18 cellular contexts compared by ENCODE assay signal in the genomic region with DNA sequence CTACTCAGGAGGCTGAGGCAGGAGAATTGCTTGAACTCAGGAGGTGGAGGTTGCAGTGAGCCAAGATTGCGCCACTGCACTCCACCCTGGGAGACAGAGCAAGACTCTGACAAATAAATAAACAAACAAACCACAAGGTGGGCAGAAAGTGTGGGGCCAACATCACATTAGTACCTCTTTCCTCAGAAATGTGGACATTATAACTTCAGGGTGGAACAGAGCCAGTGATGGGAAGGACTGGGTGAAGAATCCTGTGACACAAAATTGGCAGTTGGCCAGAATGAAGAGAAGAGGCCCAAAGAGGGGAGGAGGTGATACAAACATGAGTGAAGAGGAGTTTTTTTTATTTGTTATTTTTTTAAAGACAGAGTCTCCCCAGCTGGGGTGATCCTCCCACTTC. TPM values are rescaled to one million over a fixed set of nuclear protein-coding genes. Genes with fewer than 3 reads are reported as not detected.
DNase-seq lines count a peak whose midpoint lies in the region; ATAC-seq lines count a peak whose summit lies in the region.
"Had no signal": no experiment of that assay in that cellular context is flagged by ENCODE, and none has a peak within 500 bp of the region (broad histone marks: within the 10 kb centered on the region; RNA-seq: fewer than 3 reads in every experiment).

No MANE protein-coding gene starts in this region.

- H3K4me3 Mint-ChIP-seq in activated T-helper 1 cell treated with anti-CD3 and anti-CD28 coated beads, Interleukin-12 subunit alpha, Interleukin-12 subunit beta, Interleukin-2, Interleukin-4 antibody, amounts not matched to agents 30 ng/mL and 10 ng/mL and 1 ng/mL, durations not matched to agents 14 hours and 24 hours and 36 hours = no peak overlapping the region
- H3K4me3 Mint-ChIP-seq: GM23338; T-helper 1 cell treated with Interleukin-12 subunit alpha and Interleukin-12 subunit beta and Interleukin-4 antibody, amounts not matched to agents 30 μg/mL and 1 μg/mL, for 36 hours had no signal

- H4K8ac ChIP-seq in trophoblast cell (ENCODE audit: low read depth, low read length) = no peak overlapping the region

- H3K36me3 ChIP-seq in trophoblast cell (ENCODE audit: control insufficient read depth in 1 of 2, insufficient read depth in 2 of 2, low read length in 2 of 2) = peaks cover 16 to 31% of the 10 kb centered on the region in 2 experiments

- no peak overlapping the region for H3K23ac ChIP-seq in trophoblast cell (ENCODE audit: low read length)

- H3K4me3 ChIP-seq in right cardiac atrium (ENCODE audit: low read length) (no peak overlapping the region), trophoblast cell (ENCODE audit: low read depth, low read length) (no peak overlapping the region)
- H3K4me3 ChIP-seq: GM23338, skin epidermis had no signal

- H3K27ac ChIP-seq in right cardiac atrium (ENCODE audit: low read length) (no peak overlapping the region), trophoblast cell (ENCODE audit: low read depth, low read length) (no peak overlapping the region)
- H3K27ac ChIP-seq: C4-2B, skin epidermis had no signal

- H3K79me2 ChIP-seq in trophoblast cell (ENCODE audit: control insufficient read depth, insufficient read depth, low read length, poor library complexity) = peaks cover 2% of the 10 kb centered on the region

- H3K9ac ChIP-seq in trophoblast cell (ENCODE audit: low read length) = no peak overlapping the region

- peak overlapping the region; percentile 62 for H3K4ac ChIP-seq in trophoblast cell (ENCODE audit: low read depth, low read length)

- H4K12ac ChIP-seq in trophoblast cell (ENCODE audit: low read depth, low read length) = no peak overlapping the region

- H3K27ac Mint-ChIP-seq in activated T-helper 1 cell treated with anti-CD3 and anti-CD28 coated beads, Interleukin-12 subunit alpha, Interleukin-12 subunit beta, Interleukin-2, Interleukin-4 antibody, amounts not matched to agents 30 ng/mL and 10 ng/mL and 1 ng/mL, durations not matched to agents 14 hours and 24 hours and 36 hours = peak overlapping the region; percentile 70
- H3K27ac Mint-ChIP-seq: GM23338; T-helper 1 cell treated with Interleukin-12 subunit alpha and Interleukin-12 subunit beta and Interleukin-4 antibody, amounts not matched to agents 30 μg/mL and 1 μg/mL, for 36 hours had no signal

- H3K14ac ChIP-seq in trophoblast cell (ENCODE audit: low read length) = no peak overlapping the region

- no peaks in the 10 kb centered on the region for H3K27me3 Mint-ChIP-seq in activated T-helper 1 cell treated with anti-CD3 and anti-CD28 coated beads, Interleukin-12 subunit alpha, Interleukin-12 subunit beta, Interleukin-2, Interleukin-4 antibody, amounts not matched to agents 30 ng/mL and 10 ng/mL and 1 ng/mL, durations not matched to agents 14 hours and 24 hours and 36 hours (ENCODE audit: insufficient read depth)

- H2BK120ac ChIP-seq in trophoblast cell (ENCODE audit: insufficient read depth, low read length, poor library complexity) = no peak overlapping the region

- H3K4me2 ChIP-seq in trophoblast cell (ENCODE audit: low read length) = no peak overlapping the region
- H3K4me2 ChIP-seq: GM23338 had no signal

- 98% methylated on average over 1 of the region's 1 CpG for WGBS in right cardiac atrium
- no CpG with 5 or more reads among the region's 1 CpG for WGBS in trophoblast cell (ENCODE audit: extremely low coverage, insufficient coverage, insufficient read length)

- no peak overlapping the region for H4K91ac ChIP-seq in trophoblast cell (ENCODE audit: low read depth, low read length)

- peak; percentile 38 for ATAC-seq in Right ventricle myocardium superior (ENCODE audit: poor library complexity)
- no peak for ATAC-seq in right cardiac atrium
- ATAC-seq: GM23338 had no signal

- H3K36me3 Mint-ChIP-seq in activated T-helper 1 cell treated with anti-CD3 and anti-CD28 coated beads, Interleukin-12 subunit alpha, Interleukin-12 subunit beta, Interleukin-2, Interleukin-4 antibody, amounts not matched to agents 30 ng/mL and 10 ng/mL and 1 ng/mL, durations not matched to agents 14 hours and 24 hours and 36 hours (ENCODE audit: low read depth) = peaks cover 46% of the 10 kb centered on the region

- H3K4me1 ChIP-seq in right cardiac atrium (ENCODE audit: control insufficient read depth, insufficient read depth, low read length) (peaks cover 4% of the 10 kb centered on the region), trophoblast cell (ENCODE audit: control insufficient read depth in 1 of 2, insufficient read depth in 2 of 2, low read length in 2 of 2) (no peaks in the 10 kb centered on the region)

- no peak overlapping the region for H2AK5ac ChIP-seq in trophoblast cell (ENCODE audit: low read length)

- H2AFZ ChIP-seq in trophoblast cell (ENCODE audit: insufficient read depth, low read length, poor library complexity) = no peak overlapping the region
- H2AFZ ChIP-seq: GM23338 had no signal

- no peak for DNase-seq in Right ventricle myocardium superior
- DNase-seq in right cardiac atrium = no peak
- peak; percentile 11 for DNase-seq in HT-29 (ENCODE audit: low spot score)
- DNase-seq in activated T-helper 1 cell treated with anti-CD3 and anti-CD28 coated beads, Interleukin-12 subunit alpha, Interleukin-12 subunit beta, Interleukin-2, Interleukin-4 antibody, amounts not matched to agents 30 ng/mL and 10 ng/mL and 1 ng/mL, durations not matched to agents 14 hours and 24 hours and 36 hours (ENCODE audit: low spot score) = no peak
- DNase-seq in trophoblast cell = no peak
- no peak for DNase-seq in T1000 (lab: John Stamatoyannopoulos, UW)
- DNase-seq in activated naive CD4-positive, alpha-beta T cell (lab: John Stamatoyannopoulos, UW) = no peak
- no peak for DNase-seq in stimulated activated CD4-positive, alpha-beta T cell treated with anti-CD3 and anti-CD28 coated beads, Interleukin-1b, Interleukin-23, amount 100 ng/mL, for 48 hours
- DNase-seq: activated T-cell treated with anti-CD3 and anti-CD28 coated beads, Interleukin-2, amount 50 U/mL, for 1 hour; amniotic stem cell; cortex of kidney; KG1; NCI-H2081; nucleus accumbens had no signal

- no peak overlapping the region for H3K18ac ChIP-seq in trophoblast cell (ENCODE audit: low read length)

- H3K9me3 ChIP-seq in right cardiac atrium (ENCODE audit: control insufficient read depth, low read length) = no peaks in the 10 kb centered on the region
- no peaks in the 10 kb centered on the region for H3K9me3 ChIP-seq in trophoblast cell (ENCODE audit: insufficient read depth, low read depth, low read length)

- H3K27me3 ChIP-seq in right cardiac atrium (ENCODE audit: control insufficient read depth, insufficient read depth) = no peaks in the 10 kb centered on the region
- H3K27me3 ChIP-seq in trophoblast cell (ENCODE audit: insufficient read depth, low read length) = no peaks in the 10 kb centered on the region

- intact Hi-C loops in Right ventricle myocardium superior (cut with DNase I) (no loop called here), right cardiac atrium (cut with DNase I) (no loop called here)
- intact Hi-C loops in activated T-helper 1 cell treated with anti-CD3 and anti-CD28 coated beads, Interleukin-12 subunit alpha, Interleukin-12 subunit beta, Interleukin-2, Interleukin-4 antibody, amounts not matched to agents 30 ng/mL and 10 ng/mL and 1 ng/mL, durations not matched to agents 14 hours and 24 hours and 36 hours (cut with micrococcal nuclease) = no loop called here

- H3K9me3 Mint-ChIP-seq in activated T-helper 1 cell treated with anti-CD3 and anti-CD28 coated beads, Interleukin-12 subunit alpha, Interleukin-12 subunit beta, Interleukin-2, Interleukin-4 antibody, amounts not matched to agents 30 ng/mL and 10 ng/mL and 1 ng/mL, durations not matched to agents 14 hours and 24 hours and 36 hours = no peaks in the 10 kb centered on the region
- H3K9me3 Mint-ChIP-seq: GM23338; T-helper 1 cell treated with Interleukin-12 subunit alpha and Interleukin-12 subunit beta and Interleukin-4 antibody, amounts not matched to agents 30 μg/mL and 1 μg/mL, for 36 hours had no signal

- H2BK5ac ChIP-seq in trophoblast cell (ENCODE audit: low read depth, low read length, poor library complexity) = no peak overlapping the region

- H2BK12ac ChIP-seq in trophoblast cell (ENCODE audit: low read length) = no peak overlapping the region

- H3K79me1 ChIP-seq in trophoblast cell (ENCODE audit: low read length) = no peaks in the 10 kb centered on the region

- H3K4me1 Mint-ChIP-seq in activated T-helper 1 cell treated with anti-CD3 and anti-CD28 coated beads, Interleukin-12 subunit alpha, Interleukin-12 subunit beta, Interleukin-2, Interleukin-4 antibody, amounts not matched to agents 30 ng/mL and 10 ng/mL and 1 ng/mL, durations not matched to agents 14 hours and 24 hours and 36 hours (ENCODE audit: low read depth) = peaks cover 35% of the 10 kb centered on the region
- H3K4me1 Mint-ChIP-seq: GM23338 had no signal

RNA-seq across cellular contexts. Expression of a gene that starts 50.6 kb away (rescaled TPM):
- total RNA-seq in Right ventricle myocardium superior = 23.6 TPM
- 10 to 100 TPM; 24.0 to 27.2 (median 25.2) TPM for total RNA-seq in right cardiac atrium
- 7.5 TPM for polyA plus RNA-seq in right cardiac atrium
- total RNA-seq in HT-29 (2014; rRNA removed; shearing (Covaris generic)) = 29.3 and 31.3 TPM in 2 replicates
- total RNA-seq in activated T-helper 1 cell treated with anti-CD3 and anti-CD28 coated beads, Interleukin-12 subunit alpha, Interleukin-12 subunit beta, Interleukin-2, Interleukin-4 antibody, amounts not matched to agents 30 ng/mL and 10 ng/mL and 1 ng/mL, durations not matched to agents 14 hours and 24 hours and 36 hours = 106 and 109 TPM in 2 replicates
- polyA plus RNA-seq in trophoblast cell (2013) = 45.7 and 47.3 TPM in 2 replicates

RNA-seq across cellular contexts. Expression of a gene that starts 56.0 kb away (rescaled TPM):
- total RNA-seq in Right ventricle myocardium superior (16.7 TPM), right cardiac atrium (10 to 100 TPM; 19.9 to 21.5 (median 21.2) TPM)
- polyA plus RNA-seq in right cardiac atrium = 12.8 TPM
- 9.4 and 9.9 TPM in 2 replicates for total RNA-seq in HT-29 (2014; rRNA removed; shearing (Covaris generic))
- total RNA-seq in activated T-helper 1 cell treated with anti-CD3 and anti-CD28 coated beads, Interleukin-12 subunit alpha, Interleukin-12 subunit beta, Interleukin-2, Interleukin-4 antibody, amounts not matched to agents 30 ng/mL and 10 ng/mL and 1 ng/mL, durations not matched to agents 14 hours and 24 hours and 36 hours = 4.5 and 4.6 TPM in 2 replicates
- 10.1 and 10.3 TPM in 2 replicates for polyA plus RNA-seq in trophoblast cell (2013)
